Comparison of ENCODE assay signal across 28 cellular contexts in the genomic region with DNA sequence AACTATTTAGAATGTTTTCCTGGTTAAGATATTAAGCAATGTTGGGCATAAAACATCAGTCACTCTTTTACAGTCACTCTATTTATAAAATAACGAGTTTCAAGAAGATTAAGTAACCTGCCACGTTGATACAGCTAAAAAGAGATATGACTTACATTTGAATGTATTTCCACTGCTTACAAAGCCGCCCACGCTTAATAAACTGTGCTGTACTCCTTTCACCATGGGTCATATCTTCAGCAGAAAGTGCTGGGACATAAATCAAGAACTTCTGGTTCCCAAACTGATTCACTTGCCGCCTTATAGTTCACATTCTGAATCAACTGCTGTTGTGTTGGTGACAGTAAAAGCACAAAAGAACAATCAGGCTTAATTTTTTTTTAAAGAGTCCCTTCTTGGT.
"Had no signal": no experiment of that assay in that cellular context is flagged by ENCODE, and none has a peak within 500 bp of the region (broad histone marks: within the 10 kb centered on the region; RNA-seq: fewer than 3 reads in every experiment).

No MANE protein-coding gene starts in this region.

- H3K36me3 ChIP-seq: breast epithelium, WERI-Rb-1 had no signal

- H3K4me1 ChIP-seq: breast epithelium had no signal

- H3K36me3 Mint-ChIP-seq: activated naive CD4-positive, alpha-beta T cell treated with anti-CD3 and anti-CD28 coated beads, Interleukin-2, amount 10 ng/mL, durations not matched to agents 7 days and 5 days; activated naive CD8-positive, alpha-beta T cell treated with anti-CD3 and anti-CD28 coated beads for 36 hours; T-cell had no signal

- H3K4me3 Mint-ChIP-seq: activated CD8-positive, alpha-beta T cell treated with anti-CD3 and anti-CD28 coated beads for 36 hours; activated naive CD4-positive, alpha-beta T cell treated with anti-CD3 and anti-CD28 coated beads, Interleukin-2, amount 10 ng/mL, durations not matched to agents 7 days and 5 days; activated naive CD8-positive, alpha-beta T cell treated with anti-CD3 and anti-CD28 coated beads for 36 hours; activated T-cell treated with anti-CD3 and anti-CD28 coated beads, Interleukin-2, amount 50 U/mL, for 72 hours; T-cell had no signal

- H3K27ac Mint-ChIP-seq: activated CD8-positive, alpha-beta T cell treated with anti-CD3 and anti-CD28 coated beads for 36 hours; activated naive CD4-positive, alpha-beta T cell treated with anti-CD3 and anti-CD28 coated beads, Interleukin-2, amount 10 ng/mL, durations not matched to agents 7 days and 5 days; activated naive CD8-positive, alpha-beta T cell treated with anti-CD3 and anti-CD28 coated beads for 36 hours; activated T-cell treated with anti-CD3 and anti-CD28 coated beads, Interleukin-2, amount 50 U/mL, for 72 hours; activated T-helper 2 cell treated with anti-CD3 and anti-CD28 coated beads, Interferon-gamma antibody, Interleukin-2, Interleukin-4, amounts not matched to agents 10 μg/mL and 5 μg/mL and 100 μg/mL, durations not matched to agents 14 hours and 24 hours and 36 hours; T-cell had no signal

- H3K27me3 Mint-ChIP-seq: activated CD8-positive, alpha-beta T cell treated with anti-CD3 and anti-CD28 coated beads for 36 hours; activated naive CD4-positive, alpha-beta T cell treated with anti-CD3 and anti-CD28 coated beads, Interleukin-2, amount 10 ng/mL, durations not matched to agents 7 days and 5 days; activated naive CD8-positive, alpha-beta T cell treated with anti-CD3 and anti-CD28 coated beads for 36 hours; T-cell had no signal

- H3K4me1 Mint-ChIP-seq: activated naive CD4-positive, alpha-beta T cell treated with anti-CD3 and anti-CD28 coated beads, Interleukin-2, amount 10 ng/mL, durations not matched to agents 7 days and 5 days; activated naive CD8-positive, alpha-beta T cell treated with anti-CD3 and anti-CD28 coated beads for 36 hours; T-cell had no signal

- H3K9me3 ChIP-seq: breast epithelium had no signal

- H3K27me3 ChIP-seq: breast epithelium had no signal

- H3K27ac ChIP-seq: breast epithelium, SK-N-MC, WERI-Rb-1 had no signal

- ATAC-seq: activated CD8-positive, alpha-beta T cell treated with anti-CD3 and anti-CD28 coated beads for 36 hours; activated T-cell treated with anti-CD3 and anti-CD28 coated beads, Interleukin-2, amount 50 U/mL, for 72 hours; Panc1; Right ventricle myocardium inferior; T-cell had no signal

- DNase-seq: activated CD4-positive, alpha-beta T cell treated with anti-CD3 and anti-CD28 coated beads for 4 hours; activated CD8-positive, alpha-beta memory T cell treated with anti-CD3 and anti-CD28 coated beads, Interleukin-2, amount 50 U/mL, for 4 hours; activated CD8-positive, alpha-beta T cell treated with anti-CD3 and anti-CD28 coated beads for 36 hours; activated gamma-delta T cell treated with Interleukin-2 at 50 U/mL for 16 hours; activated naive CD4-positive, alpha-beta T cell treated with anti-CD3 and anti-CD28 coated beads, Interleukin-2, amount 10 ng/mL, durations not matched to agents 7 days and 5 days; activated naive CD8-positive, alpha-beta T cell treated with anti-CD3 and anti-CD28 coated beads for 36 hours; activated T-cell treated with anti-CD3 and anti-CD28 coated beads, Interleukin-2, amount 50 U/mL, for 72 hours; Kasumi-1; KBM-7; NCI-H1048; NCI-H1930; NCI-H2171; NCI-H2227 treated with DMSO at 0.1 percent for 48 hours; NCI-H446 treated with DMSO at 0.1 percent for 48 hours; NCI-H524 treated with DMSO at 0.1 percent for 48 hours; NCI-H774; NK-92 treated with Interleukin-12 subunit alpha and Interleukin-12 subunit beta, amount 100 ng/mL, for 24 hours; OCI-M1; RPMI8226; T-cell; T-helper 2 cell; T1000; WERI-Rb-1 had no signal

- H3K4me3 ChIP-seq: breast epithelium, SK-N-MC had no signal
